In the genomic region with DNA sequence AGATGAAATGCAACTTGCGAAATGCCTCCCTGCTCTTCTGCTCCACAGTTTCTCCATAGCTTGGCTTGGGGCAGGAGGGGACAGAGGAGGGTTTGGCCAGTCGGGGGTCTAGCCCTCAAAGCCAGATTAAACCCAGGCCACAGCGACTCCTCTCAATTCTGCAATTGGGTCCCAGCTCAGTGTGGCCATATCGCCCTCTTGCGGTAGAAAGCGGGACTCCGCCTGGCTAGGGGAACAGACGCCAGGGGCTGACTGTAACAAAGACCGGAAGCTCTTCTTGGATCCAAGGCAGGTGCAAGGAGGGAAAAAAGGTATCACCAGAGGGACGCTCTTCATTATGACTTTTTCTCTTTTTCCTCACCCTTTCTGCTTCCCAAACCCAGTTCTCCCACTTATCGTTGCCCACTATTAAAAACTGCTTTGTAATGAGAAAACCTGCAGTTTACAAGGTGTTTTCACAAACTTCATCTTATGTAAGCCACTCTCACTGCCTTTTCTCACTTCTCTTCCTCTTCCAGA, we compare ENCODE assay signal across 1 cellular context.
A peak's percentile ranks its signal among the peaks of the same experiment; 100 is the strongest.
TF ChIP-seq lines count a peak whose summit lies in the region.

No MANE protein-coding gene starts in this region.

TF ChIP-seq in HepG2, 621 proteins besides CTCF, POLR2A, EP300 and RAD21 (continues in another document):
- TF ChIP-seq, protein P1, sequence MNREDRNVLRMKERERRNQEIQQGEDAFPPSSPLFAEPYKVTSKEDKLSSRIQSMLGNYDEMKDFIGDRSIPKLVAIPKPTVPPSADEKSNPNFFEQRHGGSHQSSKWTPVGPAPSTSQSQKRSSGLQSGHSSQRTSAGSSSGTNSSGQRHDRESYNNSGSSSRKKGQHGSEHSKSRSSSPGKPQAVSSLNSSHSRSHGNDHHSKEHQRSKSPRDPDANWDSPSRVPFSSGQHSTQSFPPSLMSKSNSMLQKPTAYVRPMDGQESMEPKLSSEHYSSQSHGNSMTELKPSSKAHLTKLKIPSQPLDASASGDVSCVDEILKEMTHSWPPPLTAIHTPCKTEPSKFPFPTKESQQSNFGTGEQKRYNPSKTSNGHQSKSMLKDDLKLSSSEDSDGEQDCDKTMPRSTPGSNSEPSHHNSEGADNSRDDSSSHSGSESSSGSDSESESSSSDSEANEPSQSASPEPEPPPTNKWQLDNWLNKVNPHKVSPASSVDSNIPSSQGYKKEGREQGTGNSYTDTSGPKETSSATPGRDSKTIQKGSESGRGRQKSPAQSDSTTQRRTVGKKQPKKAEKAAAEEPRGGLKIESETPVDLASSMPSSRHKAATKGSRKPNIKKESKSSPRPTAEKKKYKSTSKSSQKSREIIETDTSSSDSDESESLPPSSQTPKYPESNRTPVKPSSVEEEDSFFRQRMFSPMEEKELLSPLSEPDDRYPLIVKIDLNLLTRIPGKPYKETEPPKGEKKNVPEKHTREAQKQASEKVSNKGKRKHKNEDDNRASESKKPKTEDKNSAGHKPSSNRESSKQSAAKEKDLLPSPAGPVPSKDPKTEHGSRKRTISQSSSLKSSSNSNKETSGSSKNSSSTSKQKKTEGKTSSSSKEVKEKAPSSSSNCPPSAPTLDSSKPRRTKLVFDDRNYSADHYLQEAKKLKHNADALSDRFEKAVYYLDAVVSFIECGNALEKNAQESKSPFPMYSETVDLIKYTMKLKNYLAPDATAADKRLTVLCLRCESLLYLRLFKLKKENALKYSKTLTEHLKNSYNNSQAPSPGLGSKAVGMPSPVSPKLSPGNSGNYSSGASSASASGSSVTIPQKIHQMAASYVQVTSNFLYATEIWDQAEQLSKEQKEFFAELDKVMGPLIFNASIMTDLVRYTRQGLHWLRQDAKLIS (CRISPR knock-in tag; IDR thresholded peaks at IDR 0.05): no peak
- TF ChIP-seq, protein P2, sequence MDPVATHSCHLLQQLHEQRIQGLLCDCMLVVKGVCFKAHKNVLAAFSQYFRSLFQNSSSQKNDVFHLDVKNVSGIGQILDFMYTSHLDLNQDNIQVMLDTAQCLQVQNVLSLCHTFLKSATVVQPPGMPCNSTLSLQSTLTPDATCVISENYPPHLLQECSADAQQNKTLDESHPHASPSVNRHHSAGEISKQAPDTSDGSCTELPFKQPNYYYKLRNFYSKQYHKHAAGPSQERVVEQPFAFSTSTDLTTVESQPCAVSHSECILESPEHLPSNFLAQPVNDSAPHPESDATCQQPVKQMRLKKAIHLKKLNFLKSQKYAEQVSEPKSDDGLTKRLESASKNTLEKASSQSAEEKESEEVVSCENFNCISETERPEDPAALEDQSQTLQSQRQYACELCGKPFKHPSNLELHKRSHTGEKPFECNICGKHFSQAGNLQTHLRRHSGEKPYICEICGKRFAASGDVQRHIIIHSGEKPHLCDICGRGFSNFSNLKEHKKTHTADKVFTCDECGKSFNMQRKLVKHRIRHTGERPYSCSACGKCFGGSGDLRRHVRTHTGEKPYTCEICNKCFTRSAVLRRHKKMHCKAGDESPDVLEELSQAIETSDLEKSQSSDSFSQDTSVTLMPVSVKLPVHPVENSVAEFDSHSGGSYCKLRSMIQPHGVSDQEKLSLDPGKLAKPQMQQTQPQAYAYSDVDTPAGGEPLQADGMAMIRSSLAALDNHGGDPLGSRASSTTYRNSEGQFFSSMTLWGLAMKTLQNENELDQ (CRISPR knock-in tag; IDR thresholded peaks at IDR 0.05; ENCODE audit: borderline replicate concordance): peak; percentile 48; the same call in 1 of the 2 replicates
- TF ChIP-seq ZNF431 (CRISPR knock-in tag; IDR thresholded peaks at IDR 0.05; ENCODE audit: borderline replicate concordance, low read depth) (0 out of 2 replicates have a peak, but pooled peaks have one; percentile 23), RFXAP (CRISPR knock-in tag; IDR thresholded peaks at IDR 0.05; ENCODE audit: borderline replicate concordance) (no peak), TGIF2 (CRISPR knock-in tag; IDR thresholded peaks at IDR 0.05) (0 out of 2 replicates have a peak, but pooled peaks have one; percentile 13), MAFF (IDR thresholded peaks at IDR 0.05; ENCODE audit: low read depth, low read length) (no peak), ZNF274 (CRISPR knock-in tag; IDR thresholded peaks at IDR 0.05) (no peak), ZNF605 (CRISPR knock-in tag; IDR thresholded peaks at IDR 0.05) (no peak), ZNF350 (CRISPR knock-in tag; IDR thresholded peaks at IDR 0.05; ENCODE audit: borderline replicate concordance, low read depth) (peak; percentile 52; the same call in 1 of the 2 replicates), ZNF337 (CRISPR knock-in tag; IDR thresholded peaks at IDR 0.05; ENCODE audit: borderline replicate concordance, low read depth) (no peak), SIN3A (IDR thresholded peaks at IDR 0.05; ENCODE audit: borderline replicate concordance, low read depth, low read length) (no peak), KDM6A (CRISPR knock-in tag; IDR thresholded peaks at IDR 0.05; ENCODE audit: low read depth) (no peak), RFXANK (CRISPR knock-in tag; IDR thresholded peaks at IDR 0.05) (no peak), RNF2 (conservative IDR thresholded peaks at IDR 0.05; ENCODE audit: low read depth) (no peak), ZNF501 (CRISPR knock-in tag; IDR thresholded peaks at IDR 0.05) (peak; percentile 62; the same call in 1 of the 2 replicates), MEF2D (CRISPR knock-in tag; IDR thresholded peaks at IDR 0.05) (peak; percentile 56; the same call in 1 of the 2 replicates), SMAD3 (CRISPR knock-in tag; IDR thresholded peaks at IDR 0.05) (peak; percentile 35; the same call in 1 of the 2 replicates), ZKSCAN1 (IDR thresholded peaks at IDR 0.05; ENCODE audit: low read length) (0 out of 2 replicates have a peak, but pooled peaks have one; percentile 22), FOXO1 (CRISPR knock-in tag; IDR thresholded peaks at IDR 0.05) (0 out of 2 replicates have a peak, but pooled peaks have one; percentile 7)
- TF ChIP-seq, protein P3, sequence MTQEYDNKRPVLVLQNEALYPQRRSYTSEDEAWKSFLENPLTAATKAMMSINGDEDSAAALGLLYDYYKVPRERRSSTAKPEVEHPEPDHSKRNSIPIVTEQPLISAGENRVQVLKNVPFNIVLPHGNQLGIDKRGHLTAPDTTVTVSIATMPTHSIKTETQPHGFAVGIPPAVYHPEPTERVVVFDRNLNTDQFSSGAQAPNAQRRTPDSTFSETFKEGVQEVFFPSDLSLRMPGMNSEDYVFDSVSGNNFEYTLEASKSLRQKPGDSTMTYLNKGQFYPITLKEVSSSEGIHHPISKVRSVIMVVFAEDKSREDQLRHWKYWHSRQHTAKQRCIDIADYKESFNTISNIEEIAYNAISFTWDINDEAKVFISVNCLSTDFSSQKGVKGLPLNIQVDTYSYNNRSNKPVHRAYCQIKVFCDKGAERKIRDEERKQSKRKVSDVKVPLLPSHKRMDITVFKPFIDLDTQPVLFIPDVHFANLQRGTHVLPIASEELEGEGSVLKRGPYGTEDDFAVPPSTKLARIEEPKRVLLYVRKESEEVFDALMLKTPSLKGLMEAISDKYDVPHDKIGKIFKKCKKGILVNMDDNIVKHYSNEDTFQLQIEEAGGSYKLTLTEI (CRISPR knock-in tag; conservative IDR thresholded peaks at IDR 0.05): no peak
- TF ChIP-seq, protein P4, sequence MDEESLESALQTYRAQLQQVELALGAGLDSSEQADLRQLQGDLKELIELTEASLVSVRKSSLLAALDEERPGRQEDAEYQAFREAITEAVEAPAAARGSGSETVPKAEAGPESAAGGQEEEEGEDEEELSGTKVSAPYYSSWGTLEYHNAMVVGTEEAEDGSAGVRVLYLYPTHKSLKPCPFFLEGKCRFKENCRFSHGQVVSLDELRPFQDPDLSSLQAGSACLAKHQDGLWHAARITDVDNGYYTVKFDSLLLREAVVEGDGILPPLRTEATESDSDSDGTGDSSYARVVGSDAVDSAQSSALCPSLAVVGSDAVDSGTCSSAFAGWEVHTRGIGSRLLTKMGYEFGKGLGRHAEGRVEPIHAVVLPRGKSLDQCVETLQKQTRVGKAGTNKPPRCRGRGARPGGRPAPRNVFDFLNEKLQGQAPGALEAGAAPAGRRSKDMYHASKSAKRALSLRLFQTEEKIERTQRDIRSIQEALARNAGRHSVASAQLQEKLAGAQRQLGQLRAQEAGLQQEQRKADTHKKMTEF (CRISPR knock-in tag; IDR thresholded peaks at IDR 0.05): 0 out of 2 replicates have a peak, but pooled peaks have one; percentile 21
- TF ChIP-seq, protein P5, sequence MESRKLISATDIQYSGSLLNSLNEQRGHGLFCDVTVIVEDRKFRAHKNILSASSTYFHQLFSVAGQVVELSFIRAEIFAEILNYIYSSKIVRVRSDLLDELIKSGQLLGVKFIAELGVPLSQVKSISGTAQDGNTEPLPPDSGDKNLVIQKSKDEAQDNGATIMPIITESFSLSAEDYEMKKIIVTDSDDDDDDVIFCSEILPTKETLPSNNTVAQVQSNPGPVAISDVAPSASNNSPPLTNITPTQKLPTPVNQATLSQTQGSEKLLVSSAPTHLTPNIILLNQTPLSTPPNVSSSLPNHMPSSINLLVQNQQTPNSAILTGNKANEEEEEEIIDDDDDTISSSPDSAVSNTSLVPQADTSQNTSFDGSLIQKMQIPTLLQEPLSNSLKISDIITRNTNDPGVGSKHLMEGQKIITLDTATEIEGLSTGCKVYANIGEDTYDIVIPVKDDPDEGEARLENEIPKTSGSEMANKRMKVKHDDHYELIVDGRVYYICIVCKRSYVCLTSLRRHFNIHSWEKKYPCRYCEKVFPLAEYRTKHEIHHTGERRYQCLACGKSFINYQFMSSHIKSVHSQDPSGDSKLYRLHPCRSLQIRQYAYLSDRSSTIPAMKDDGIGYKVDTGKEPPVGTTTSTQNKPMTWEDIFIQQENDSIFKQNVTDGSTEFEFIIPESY (CRISPR knock-in tag; IDR thresholded peaks at IDR 0.05): 0 out of 2 replicates have a peak, but pooled peaks have one; percentile 12
- TF ChIP-seq, protein P6, sequence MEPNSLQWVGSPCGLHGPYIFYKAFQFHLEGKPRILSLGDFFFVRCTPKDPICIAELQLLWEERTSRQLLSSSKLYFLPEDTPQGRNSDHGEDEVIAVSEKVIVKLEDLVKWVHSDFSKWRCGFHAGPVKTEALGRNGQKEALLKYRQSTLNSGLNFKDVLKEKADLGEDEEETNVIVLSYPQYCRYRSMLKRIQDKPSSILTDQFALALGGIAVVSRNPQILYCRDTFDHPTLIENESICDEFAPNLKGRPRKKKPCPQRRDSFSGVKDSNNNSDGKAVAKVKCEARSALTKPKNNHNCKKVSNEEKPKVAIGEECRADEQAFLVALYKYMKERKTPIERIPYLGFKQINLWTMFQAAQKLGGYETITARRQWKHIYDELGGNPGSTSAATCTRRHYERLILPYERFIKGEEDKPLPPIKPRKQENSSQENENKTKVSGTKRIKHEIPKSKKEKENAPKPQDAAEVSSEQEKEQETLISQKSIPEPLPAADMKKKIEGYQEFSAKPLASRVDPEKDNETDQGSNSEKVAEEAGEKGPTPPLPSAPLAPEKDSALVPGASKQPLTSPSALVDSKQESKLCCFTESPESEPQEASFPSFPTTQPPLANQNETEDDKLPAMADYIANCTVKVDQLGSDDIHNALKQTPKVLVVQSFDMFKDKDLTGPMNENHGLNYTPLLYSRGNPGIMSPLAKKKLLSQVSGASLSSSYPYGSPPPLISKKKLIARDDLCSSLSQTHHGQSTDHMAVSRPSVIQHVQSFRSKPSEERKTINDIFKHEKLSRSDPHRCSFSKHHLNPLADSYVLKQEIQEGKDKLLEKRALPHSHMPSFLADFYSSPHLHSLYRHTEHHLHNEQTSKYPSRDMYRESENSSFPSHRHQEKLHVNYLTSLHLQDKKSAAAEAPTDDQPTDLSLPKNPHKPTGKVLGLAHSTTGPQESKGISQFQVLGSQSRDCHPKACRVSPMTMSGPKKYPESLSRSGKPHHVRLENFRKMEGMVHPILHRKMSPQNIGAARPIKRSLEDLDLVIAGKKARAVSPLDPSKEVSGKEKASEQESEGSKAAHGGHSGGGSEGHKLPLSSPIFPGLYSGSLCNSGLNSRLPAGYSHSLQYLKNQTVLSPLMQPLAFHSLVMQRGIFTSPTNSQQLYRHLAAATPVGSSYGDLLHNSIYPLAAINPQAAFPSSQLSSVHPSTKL (CRISPR knock-in tag; IDR thresholded peaks at IDR 0.05): peak; percentile 38; the same call in 1 of the 2 replicates
- TF ChIP-seq, protein P7, sequence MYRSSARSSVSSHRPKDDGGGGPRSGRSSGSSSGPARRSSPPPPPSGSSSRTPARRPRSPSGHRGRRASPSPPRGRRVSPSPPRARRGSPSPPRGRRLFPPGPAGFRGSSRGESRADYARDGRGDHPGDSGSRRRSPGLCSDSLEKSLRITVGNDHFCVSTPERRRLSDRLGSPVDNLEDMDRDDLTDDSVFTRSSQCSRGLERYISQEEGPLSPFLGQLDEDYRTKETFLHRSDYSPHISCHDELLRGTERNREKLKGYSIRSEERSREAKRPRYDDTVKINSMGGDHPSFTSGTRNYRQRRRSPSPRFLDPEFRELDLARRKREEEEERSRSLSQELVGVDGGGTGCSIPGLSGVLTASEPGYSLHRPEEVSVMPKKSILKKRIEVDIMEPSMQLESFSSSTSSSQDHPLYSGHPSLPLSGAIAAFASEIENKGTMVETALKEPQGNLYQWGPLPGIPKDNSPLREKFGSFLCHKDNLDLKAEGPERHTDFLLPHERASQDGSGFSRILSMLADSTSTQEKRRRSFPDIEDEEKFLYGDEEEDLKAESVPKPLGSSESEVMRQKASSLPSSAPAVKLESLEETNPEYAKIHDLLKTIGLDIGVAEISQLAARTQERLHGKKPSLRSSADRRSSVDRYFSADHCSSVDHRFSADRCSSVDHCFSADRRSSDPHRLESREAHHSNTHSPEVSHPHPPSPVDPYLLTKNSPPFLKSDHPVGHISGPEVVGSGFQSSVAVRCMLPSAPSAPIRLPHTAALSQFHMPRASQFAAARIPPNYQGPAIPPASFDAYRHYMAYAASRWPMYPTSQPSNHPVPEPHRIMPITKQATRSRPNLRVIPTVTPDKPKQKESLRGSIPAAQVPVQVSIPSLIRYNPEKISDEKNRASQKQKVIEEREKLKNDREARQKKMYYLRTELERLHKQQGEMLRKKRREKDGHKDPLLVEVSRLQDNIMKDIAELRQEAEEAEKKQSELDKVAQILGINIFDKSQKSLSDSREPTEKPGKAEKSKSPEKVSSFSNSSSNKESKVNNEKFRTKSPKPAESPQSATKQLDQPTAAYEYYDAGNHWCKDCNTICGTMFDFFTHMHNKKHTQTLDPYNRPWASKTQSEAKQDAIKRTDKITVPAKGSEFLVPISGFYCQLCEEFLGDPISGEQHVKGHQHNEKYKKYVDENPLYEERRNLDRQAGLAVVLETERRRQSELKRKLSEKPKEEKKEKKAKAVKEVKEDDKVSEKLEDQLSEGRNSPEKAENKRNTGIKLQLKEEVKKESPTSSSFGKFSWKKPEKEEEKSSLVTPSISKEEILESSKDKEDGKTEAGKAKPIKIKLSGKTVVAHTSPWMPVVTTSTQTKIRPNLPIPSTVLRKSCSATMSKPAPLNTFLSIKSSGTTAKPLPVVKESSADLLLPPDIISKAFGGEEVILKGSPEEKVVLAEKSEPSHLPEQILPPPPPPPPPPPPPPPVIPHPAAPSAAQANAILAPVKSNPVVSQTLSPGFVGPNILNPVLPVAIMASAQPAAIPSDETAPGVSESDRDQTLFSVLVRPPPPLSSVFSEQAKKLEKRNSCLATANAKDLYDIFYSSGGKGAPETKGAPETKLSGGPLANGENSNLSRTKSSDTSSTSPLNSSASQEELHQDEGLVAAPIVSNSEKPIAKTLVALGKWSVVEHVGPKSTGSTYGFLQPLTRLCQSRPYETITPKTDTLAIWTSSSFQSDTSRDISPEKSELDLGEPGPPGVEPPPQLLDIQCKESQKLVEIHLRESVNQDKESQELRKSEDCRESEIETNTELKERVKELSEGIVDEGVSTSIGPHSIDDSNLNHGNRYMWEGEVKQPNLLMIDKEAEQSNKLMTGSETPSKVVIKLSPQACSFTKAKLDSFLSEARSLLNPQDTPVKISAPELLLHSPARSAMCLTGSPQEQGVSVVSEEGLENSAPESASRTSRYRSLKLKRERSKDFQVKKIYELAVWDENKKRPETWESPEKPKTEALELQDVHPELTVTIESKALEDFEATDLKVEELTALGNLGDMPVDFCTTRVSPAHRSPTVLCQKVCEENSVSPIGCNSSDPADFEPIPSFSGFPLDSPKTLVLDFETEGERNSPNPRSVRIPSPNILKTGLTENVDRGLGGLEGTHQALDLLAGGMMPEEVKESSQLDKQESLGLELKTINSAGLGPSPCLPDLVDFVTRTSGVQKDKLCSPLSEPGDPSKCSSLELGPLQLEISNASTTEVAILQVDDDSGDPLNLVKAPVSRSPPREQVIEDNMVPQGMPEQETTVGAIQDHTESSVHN (CRISPR knock-in tag; IDR thresholded peaks at IDR 0.05): no peak
